In the genomic region with DNA sequence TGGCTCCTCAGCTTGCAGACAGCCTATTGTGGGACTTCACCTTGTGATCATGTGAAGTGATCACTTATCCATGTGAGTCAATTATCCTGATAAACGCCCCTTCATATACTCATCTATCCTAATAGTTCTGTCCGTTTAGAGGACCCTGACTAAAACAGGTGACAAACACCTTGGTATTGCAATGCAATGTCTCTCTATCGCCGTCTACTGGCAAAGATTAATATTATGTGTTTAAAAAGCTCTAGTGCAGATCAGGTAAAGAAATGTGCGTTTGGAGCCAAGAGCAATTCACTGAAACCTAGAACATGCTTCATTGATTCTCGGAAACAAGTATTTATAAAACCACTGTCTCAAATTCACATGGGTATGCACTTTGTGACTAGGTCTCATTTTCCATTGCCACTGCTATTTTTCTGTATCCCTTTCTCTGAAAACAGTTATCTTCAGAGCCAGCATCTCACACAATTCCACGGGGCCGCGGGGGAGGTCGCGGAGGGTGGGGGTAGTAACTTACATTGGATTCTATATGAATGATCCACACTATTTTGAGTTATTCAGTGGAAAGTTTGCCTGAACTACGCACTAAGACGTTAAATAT, we compare ENCODE assay signal across 9 cellular contexts.
A peak's percentile ranks its signal among the peaks of the same experiment; 100 is the strongest.
DNase-seq lines count a peak whose midpoint lies in the region; ATAC-seq, FAIRE-seq and TF ChIP-seq lines count a peak whose summit lies in the region.
"Had no signal": no experiment of that assay in that cellular context is flagged by ENCODE, and none has a peak within 500 bp of the region (broad histone marks: within the 10 kb centered on the region; RNA-seq: fewer than 3 reads in every experiment).

No MANE protein-coding gene starts in this region.

- H3K4me1 ChIP-seq in astrocyte (ENCODE audit: insufficient read depth, low read length): no peaks in the 10 kb centered on the region
- H3K4me1 ChIP-seq: ascending aorta had no signal

- no peaks in the 10 kb centered on the region for H3K79me2 ChIP-seq in astrocyte (ENCODE audit: insufficient read depth, low read length)

- no peaks in the 10 kb centered on the region for H3K27me3 Mint-ChIP-seq in astrocyte (ENCODE audit: low read depth, unreplicated experiment)
- no peaks in the 10 kb centered on the region for H3K27me3 Mint-ChIP-seq in mesothelial cell of epicardium (ENCODE audit: low read depth)

- H4K20me1 ChIP-seq in astrocyte (ENCODE audit: insufficient read depth, low read length): no peaks in the 10 kb centered on the region

- H3K27ac ChIP-seq in astrocyte (ENCODE audit: low read depth, low read length): no peak overlapping the region
- H3K27ac ChIP-seq: ascending aorta had no signal

- no peak for FAIRE-seq in astrocyte (lab: Jason Lieb, UNC)

- no peaks in the 10 kb centered on the region for H3K36me3 Mint-ChIP-seq in astrocyte (ENCODE audit: low read depth, unreplicated experiment)
- no peaks in the 10 kb centered on the region for H3K36me3 Mint-ChIP-seq in mesothelial cell of epicardium

- no peak overlapping the region for H3K4me2 ChIP-seq in astrocyte (ENCODE audit: low read length)

- H3K4me3 Mint-ChIP-seq in astrocyte (ENCODE audit: unreplicated experiment): no peak overlapping the region
- H3K4me3 Mint-ChIP-seq in mesothelial cell of epicardium: no peak overlapping the region

- H3K9ac ChIP-seq in astrocyte (ENCODE audit: low read length): no peak overlapping the region

- ATAC-seq in HG02938 (IDR thresholded peaks at IDR 0.05; ENCODE audit: unreplicated experiment) (no peak), GM21529 (IDR thresholded peaks at IDR 0.05; ENCODE audit: unreplicated experiment) (no peak), HG02763 (IDR thresholded peaks at IDR 0.05; ENCODE audit: unreplicated experiment) (no peak)

- H3K4me3 ChIP-seq in astrocyte (ENCODE audit: insufficient read depth, low read depth, low read length): no peak overlapping the region
- H3K4me3 ChIP-seq: ascending aorta had no signal

- H3K9me3 ChIP-seq in astrocyte (ENCODE audit: insufficient read depth, low read depth, low read length): peaks cover 2% of the 10 kb centered on the region
- H3K9me3 ChIP-seq: ascending aorta had no signal

- H3K27ac Mint-ChIP-seq in astrocyte (ENCODE audit: unreplicated experiment) (no peak overlapping the region), mesothelial cell of epicardium (no peak overlapping the region)

- H3K9me3 Mint-ChIP-seq in astrocyte (ENCODE audit: unreplicated experiment) (peaks cover 2% of the 10 kb centered on the region), mesothelial cell of epicardium (peaks cover 10% of the 10 kb centered on the region)

- TF ChIP-seq CTCF in astrocyte (IDR thresholded peaks at IDR 0.05; ENCODE audit: insufficient read depth, low read depth, low read length) (peak; percentile 14), mesothelial cell of epicardium (IDR thresholded peaks at IDR 0.05; ENCODE audit: unreplicated experiment) (peak; percentile 67)

- H3K4me1 Mint-ChIP-seq in astrocyte (ENCODE audit: low read depth, unreplicated experiment) (no peaks in the 10 kb centered on the region), mesothelial cell of epicardium (peaks cover 3% of the 10 kb centered on the region)

- H2AFZ ChIP-seq in astrocyte (ENCODE audit: low read depth, low read length): no peak overlapping the region

- DNase-seq in NCI-H2029 (lab: John Stamatoyannopoulos, UW): peak; percentile 18
- no peak for DNase-seq in NCI-H2029 treated with DMSO at 0.1 percent for 48 hours (lab: John Stamatoyannopoulos, UW)
- peak; percentile 9 for DNase-seq in KG1 (lab: John Stamatoyannopoulos, UW)
- DNase-seq in astrocyte (ENCODE audit: low read depth): no peak
- DNase-seq in mesothelial cell of epicardium (ENCODE audit: low spot score in 2 of 2, unreplicated experiment in 2 of 2): no peak

- H3K36me3 ChIP-seq in astrocyte (ENCODE audit: insufficient read depth, low read length): no peaks in the 10 kb centered on the region
- H3K36me3 ChIP-seq: ascending aorta had no signal

- H3K27me3 ChIP-seq in astrocyte (ENCODE audit: insufficient read depth, low read length): no peaks in the 10 kb centered on the region
- H3K27me3 ChIP-seq: ascending aorta had no signal

Comparison
In these comparisons a context has a peak if more than half of its experiments do, and no peak if none do; other contexts are left out.
1. DNase-seq: peak in NCI-H2029 (single experiment) and KG1 (single experiment); none in NCI-H2029 treated with DMSO at 0.1 percent for 48 hours (single experiment), astrocyte (single experiment) and mesothelial cell of epicardium (0 of 2).